ENCODE assay signal across 24 cellular contexts in genomic region chr22:37100589-37101127, GRCh38. TPM values are rescaled to one million over a fixed set of nuclear protein-coding genes. Genes with fewer than 3 reads are reported as not detected.
DNase-seq lines count a peak whose midpoint lies in the region; ATAC-seq, FAIRE-seq and TF ChIP-seq lines count a peak whose summit lies in the region.
"Had no signal": no experiment of that assay in that cellular context is flagged by ENCODE, and none has a peak within 500 bp of the region (broad histone marks: within the 10 kb centered on the region; RNA-seq: fewer than 3 reads in every experiment).

No MANE protein-coding gene starts in this region.

- no peaks in the 10 kb centered on the region for H3K79me2 ChIP-seq in GM12878 (ENCODE audit: control insufficient read depth, insufficient read depth, low read length)

- FAIRE-seq in GM12878 (lab: Jason Lieb, UNC) (no peak), small intestine (lab: Jason Lieb, UNC) (no peak)
- FAIRE-seq: A204.1 had no signal

- H3K36me3 ChIP-seq in GM12878 (ENCODE audit: control insufficient read depth in 2 of 2, insufficient read depth in 2 of 2, low read length in 1 of 2) = no peaks in the 10 kb centered on the region
- no peaks in the 10 kb centered on the region for H3K36me3 ChIP-seq in small intestine (ENCODE audit: control insufficient read depth in 2 of 2, insufficient read depth in 2 of 2, low read length in 2 of 2)
- H3K36me3 ChIP-seq: ovary, vagina had no signal

- no peak overlapping the region for H3K9ac ChIP-seq in GM12878 (ENCODE audit: control insufficient read depth, insufficient read depth, low read length)
- H3K9ac ChIP-seq: GM23248 had no signal

- no peak for TF ChIP-seq POLR2A in GM12878 (IDR thresholded peaks at IDR 0.05; ENCODE audit: low read depth, low read length)

- no peak for TF ChIP-seq CTCF in GM12878 (IDR thresholded peaks at IDR 0.05 in 2 of 3, conservative IDR thresholded peaks at IDR 0.05 in 1 of 3; ENCODE audit: control insufficient read depth in 2 of 3, extremely low read depth in 1 of 3, insufficient read depth in 1 of 3, low read depth in 3 of 3, low read length in 3 of 3)

- ATAC-seq in activated CD4-positive, CD25-positive, alpha-beta regulatory T cell treated with anti-CD3 and anti-CD28 coated beads, Interleukin-2, amount 50 U/mL, for 24 hours = peak; percentile 92 to 97
- peak; percentile 88 for ATAC-seq in GM12878
- ATAC-seq in HG03095 (IDR thresholded peaks at IDR 0.05; ENCODE audit: unreplicated experiment) = no peak
- no peak for ATAC-seq in HG02642 (IDR thresholded peaks at IDR 0.05; ENCODE audit: poor library complexity, unreplicated experiment)
- ATAC-seq: effector memory CD8-positive, alpha-beta T cell had no signal

- H3K4me2 ChIP-seq in GM12878 (ENCODE audit: control insufficient read depth, insufficient read depth) = no peak overlapping the region

- H3K27me3 ChIP-seq in GM12878 (replicated peaks in 1 of 2; ENCODE audit: control insufficient read depth in 2 of 2, insufficient read depth in 2 of 2, low read length in 1 of 2) (peaks cover 1 to 3% of the 10 kb centered on the region in 2 experiments; a peak in 2 of 4 replicates), small intestine (ENCODE audit: control insufficient read depth in 2 of 2, insufficient read depth in 2 of 2, low read length in 2 of 2) (peaks cover 0 to 2% of the 10 kb centered on the region in 2 donors)
- H3K27me3 ChIP-seq: ovary, vagina had no signal

- 24% methylated on average over 8 of the region's 8 CpGs for WGBS in GM12878 (ENCODE audit: insufficient coverage, insufficient replicate concordance, low lambda C conversion rate, missing lambda C conversion rate)
- WGBS in small intestine, 3 donors = 12 to 51% (median 38%) methylated on average over 8 of the region's 8 CpGs

- SMC1A ChIA-PET in GM12878 (lab: Charles Lee; ENCODE audit: uncharacterized antibody, unreplicated experiment) = interaction anchor here (0.6 to 2.6 kb wide), 14 partner anchors 11 to 93 kb away, joined by 3 to 10 read pairs (median 4); partner anchors contain the start of gene IL2RB

- BruUV-seq in GM12878 (replicated peaks; lab: Mats Ljungman, UMichigan) = no TSS peak

- CTCF ChIA-PET in GM12878 (lab: Yijun Ruan, JAX) = interaction anchor here (0.7 to 2.7 kb wide), 13 partner anchors 10 to 377 kb away, joined by 3 to 12 read pairs (median 4); partner anchors contain the start of gene IL2RB

- no peaks in the 10 kb centered on the region for H3K9me3 ChIP-seq in GM12878 (replicated peaks; ENCODE audit: control insufficient read depth, insufficient read depth, low read length)
- no peaks in the 10 kb centered on the region for H3K9me3 ChIP-seq in small intestine (ENCODE audit: control insufficient read depth, low read depth)
- H3K9me3 ChIP-seq: ovary, vagina had no signal

- H3K27ac ChIP-seq in GM12878 (ENCODE audit: control insufficient read depth, insufficient read depth) (no peak overlapping the region), small intestine (ENCODE audit: low read depth in 1 of 2, low read length in 1 of 2) (peak overlapping the region; percentile 48 to 80)
- H3K27ac ChIP-seq: GM23248, ovary, vagina had no signal

- H2AFZ ChIP-seq in GM12878 (ENCODE audit: control insufficient read depth, low read depth, low read length) = no peak overlapping the region
- H2AFZ ChIP-seq: GM23248 had no signal

- no peak overlapping the region for H3K4me3 ChIP-seq in GM12878
- H3K4me3 ChIP-seq in small intestine (ENCODE audit: low read depth in 1 of 2, low read length in 2 of 2) = no peak overlapping the region
- H3K4me3 ChIP-seq: GM23248, ovary, vagina had no signal

- intact Hi-C loops in GM12878 (cut with micrococcal nuclease; ENCODE audit: unreplicated experiment) = no loop called here

- TF ChIP-seq RAD21 in GM12878 (IDR thresholded peaks at IDR 0.05; ENCODE audit: insufficient read depth, low read depth, low read length) = no peak

- H3K4me1 ChIP-seq in GM12878 (ENCODE audit: control insufficient read depth, insufficient read depth, low read length) (peaks cover 7% of the 10 kb centered on the region; the same call in 1 of the 2 replicates), small intestine (ENCODE audit: control insufficient read depth in 2 of 2, insufficient read depth in 1 of 2, low read depth in 1 of 2, low read length in 1 of 2) (peaks cover 0 to 4% of the 10 kb centered on the region in 2 donors)
- H3K4me1 ChIP-seq: vagina had no signal

- 0 out of 2 replicates have a peak, but pooled peaks cover 3% of the 10 kb centered on the region for H4K20me1 ChIP-seq in GM12878 (ENCODE audit: control insufficient read depth, insufficient read depth)

- TF ChIP-seq EP300 in GM12878 (IDR thresholded peaks at IDR 0.05; ENCODE audit: borderline replicate concordance in 1 of 2, control insufficient read depth in 1 of 2, low read depth in 2 of 2, low read length in 2 of 2) = no peak

- DNase-seq in activated CD4-positive, CD25-positive, alpha-beta regulatory T cell (lab: John Stamatoyannopoulos, UW) = no peak
- DNase-seq in HUDEP-2 (lab: John Stamatoyannopoulos, UW; ENCODE audit: unreplicated experiment in 76 of 76) = peak in 57 of 76 experiments; percentile 6 to 72 (median 37)
- DNase-seq in GM12878 (ENCODE audit: low read depth, low spot score) = no peak
- DNase-seq in small intestine = peak; percentile 94
- DNase-seq in SIG-M5 (lab: John Stamatoyannopoulos, UW) = no peak
- DNase-seq: activated T-cell treated with anti-CD3 and anti-CD28 coated beads, Interleukin-2, amount 50 U/mL, for 48 hours; anterior cingulate cortex; DMS79 treated with DMSO at 0.1 percent for 48 hours; effector memory CD8-positive, alpha-beta T cell; GM23248; hippocampal formation; NCI-H1436; NCI-H345; ovary; stimulated activated naive CD4-positive, alpha-beta T cell had no signal

- RAD21 ChIA-PET in GM12878 (lab: Charles Lee; ENCODE audit: unreplicated experiment) = interaction anchor here (0.6 to 2.0 kb wide), 14 partner anchors 10 to 99 kb away, joined by 3 to 17 read pairs (median 4); partner anchors contain the start of gene IL2RB

- POLR2A ChIA-PET in GM12878 (lab: Charles Lee) = interaction anchor here (0.8 to 1.5 kb wide), 5 partner anchors 10 to 99 kb away, joined by 3 to 5 read pairs (median 3); no protein-coding TSS in a partner anchor

- in situ Hi-C loops in GM12878 (cut with MboI) = no loop called here

RNA-seq across cellular contexts. Expression of gene TMPRSS6, which starts 8.9 kb away (rescaled TPM):
- 4.0 TPM in 2 replicates for total RNA-seq in GM12878 (2013; cell fraction: nucleolus; rRNA removed)
- total RNA-seq in GM12878 (2014; rRNA removed) = 0.06 TPM in 1 of 2 replicates, not detected in the other
- not detected in 2 replicates for total RNA-seq in GM12878 (2014; rRNA removed; fragmentation: Illumina TruSeq; extraction: Trizol)
- 0.19 and 0.31 TPM in 2 replicates for total RNA-seq in GM12878 (2021)
- 0.21 TPM for polyA plus RNA-seq in GM12878 (2011; ENCODE audit: low read depth)
- 0.55 and 0.69 TPM in 2 replicates for polyA plus RNA-seq in GM12878 (2011; rRNA removed)
- polyA plus RNA-seq in GM12878 (2011; cell fraction: cytosol; rRNA removed) = 0.82 and 1.3 TPM in 2 replicates
- polyA plus RNA-seq in GM12878 (2011; cell fraction: nucleus; rRNA removed) = 3.8 and 6.0 TPM in 2 replicates
- 0.57 and 1.00 TPM in 2 replicates for polyA plus RNA-seq in GM12878 (2012)
- not detected in 2 replicates for polyA plus RNA-seq in GM12878 (2014; fragmentation: Illumina TruSeq; extraction: Trizol)
- not detected for polyA plus RNA-seq in GM12878 (2014; fragmentation: Nextera tagmentation; extraction: Ambion mirVana)
- 0.03 TPM in 1 of 2 replicates, not detected in the other for polyA plus RNA-seq in GM12878 (2014; rRNA removed)
- under 1 TPM in 1 of 2 experiments, not detected in 1; 0.07 TPM for polyA plus RNA-seq in GM12878 (2016; fragmentation: Nextera tagmentation; extraction: Ambion mirVana)
- polyA minus RNA-seq in GM12878 (2011; rRNA and poly(A)+ RNA removed) = 0.82 and 1.1 TPM in 2 replicates
- polyA minus RNA-seq in GM12878 (2011; cell fraction: cytosol; rRNA and poly(A)+ RNA removed) = 0.31 TPM in 1 of 2 replicates, not detected in the other
- 1.8 TPM in 2 replicates for polyA minus RNA-seq in GM12878 (2011; cell fraction: nucleus; rRNA and poly(A)+ RNA removed)
- polyA plus RNA-seq in small intestine = 1 to 10 TPM in 1 of 3 donors, under 1 TPM in 2; 0.40 to 2.2 (median 0.45) TPM
- total RNA-seq: GM23248, kidney epithelial cell, mesothelial cell of epicardium, skeletal muscle tissue, vagina had no signal
- polyA plus RNA-seq: CD14-positive monocyte had no signal

RNA-seq across cellular contexts. Expression of gene IL2RB, which starts 49.1 kb away (rescaled TPM):
- total RNA-seq in GM12878 (2013; cell fraction: nucleolus; rRNA removed) = 55.9 and 64.1 TPM in 2 replicates
- total RNA-seq in GM12878 (2014; rRNA removed) (12.4 and 14.8 TPM in 2 replicates), GM12878 (2014; rRNA removed; fragmentation: Illumina TruSeq; extraction: Trizol) (11.7 and 14.3 TPM in 2 replicates), GM12878 (2021) (86.8 and 91.9 TPM in 2 replicates)
- polyA plus RNA-seq in GM12878 (2011; ENCODE audit: low read depth) = 28.0 TPM
- polyA plus RNA-seq in GM12878 (2011; rRNA removed) (27.7 and 91.9 TPM in 2 replicates), GM12878 (2014; fragmentation: Illumina TruSeq; extraction: Trizol) (24.3 and 56.0 TPM in 2 replicates), GM12878 (2014; fragmentation: Nextera tagmentation; extraction: Ambion mirVana) (10 to 100 TPM; 10.2 TPM), GM12878 (2014; rRNA removed) (46.1 and 56.0 TPM in 2 replicates), GM12878 (2016; fragmentation: Nextera tagmentation; extraction: Ambion mirVana) (100 to 1,000 TPM; 119 to 120 TPM), small intestine (1 to 10 TPM; 1.0 to 1.6 (median 1.6) TPM)
- 89.5 and 131 TPM in 2 replicates for polyA plus RNA-seq in GM12878 (2011; cell fraction: cytosol; rRNA removed)
- 145 TPM in 2 replicates for polyA plus RNA-seq in GM12878 (2011; cell fraction: nucleus; rRNA removed)
- 50.5 and 64.7 TPM in 2 replicates for polyA plus RNA-seq in GM12878 (2012)
- polyA minus RNA-seq in GM12878 (2011; rRNA and poly(A)+ RNA removed) = 34.5 and 58.6 TPM in 2 replicates
- 47.5 and 49.2 TPM in 2 replicates for polyA minus RNA-seq in GM12878 (2011; cell fraction: cytosol; rRNA and poly(A)+ RNA removed)
- polyA minus RNA-seq in GM12878 (2011; cell fraction: nucleus; rRNA and poly(A)+ RNA removed) = 19.7 and 32.2 TPM in 2 replicates
- total RNA-seq: GM23248 had no signal

RNA-seq across cellular contexts. Expression of gene KCTD17, which starts 49.1 kb away (rescaled TPM):
- total RNA-seq in GM12878 (2013; cell fraction: nucleolus; rRNA removed) = 8.3 and 13.5 TPM in 2 replicates
- total RNA-seq in GM12878 (2014; rRNA removed) = 10.4 and 11.8 TPM in 2 replicates
- total RNA-seq in GM12878 (2014; rRNA removed; fragmentation: Illumina TruSeq; extraction: Trizol) = 5.2 and 6.4 TPM in 2 replicates
- total RNA-seq in GM12878 (2021) = 16.8 and 18.4 TPM in 2 replicates
- polyA plus RNA-seq in GM12878 (2011; ENCODE audit: low read depth) = 6.1 TPM
- 7.6 and 13.0 TPM in 2 replicates for polyA plus RNA-seq in GM12878 (2011; rRNA removed)
- polyA plus RNA-seq in GM12878 (2011; cell fraction: cytosol; rRNA removed) = 12.7 and 18.2 TPM in 2 replicates
- 53.0 and 66.8 TPM in 2 replicates for polyA plus RNA-seq in GM12878 (2011; cell fraction: nucleus; rRNA removed)
- polyA plus RNA-seq in GM12878 (2012) = 7.0 and 7.7 TPM in 2 replicates
- polyA plus RNA-seq in GM12878 (2014; fragmentation: Illumina TruSeq; extraction: Trizol) = 2.1 and 7.2 TPM in 2 replicates
- polyA plus RNA-seq in GM12878 (2014; fragmentation: Nextera tagmentation; extraction: Ambion mirVana) = under 1 TPM in 1 of 2 experiments, not detected in 1; 0.16 TPM
- 9.1 and 13.3 TPM in 2 replicates for polyA plus RNA-seq in GM12878 (2014; rRNA removed)
- 10 to 100 TPM; 10.1 to 10.9 TPM for polyA plus RNA-seq in GM12878 (2016; fragmentation: Nextera tagmentation; extraction: Ambion mirVana)
- 11.2 and 14.5 TPM in 2 replicates for polyA minus RNA-seq in GM12878 (2011; rRNA and poly(A)+ RNA removed)
- 4.9 and 7.0 TPM in 2 replicates for polyA minus RNA-seq in GM12878 (2011; cell fraction: cytosol; rRNA and poly(A)+ RNA removed)
- 8.1 and 15.6 TPM in 2 replicates for polyA minus RNA-seq in GM12878 (2011; cell fraction: nucleus; rRNA and poly(A)+ RNA removed)
- polyA plus RNA-seq in small intestine = 10 to 100 TPM in 1 of 3 donors, 1 to 10 TPM in 2; 3.6 to 18.8 (median 9.7) TPM

Comparison
In these comparisons a context has a peak if more than half of its experiments do, and no peak if none do; other contexts are left out.
1. ATAC-seq: peak in activated CD4-positive, CD25-positive, alpha-beta regulatory T cell treated with anti-CD3 and anti-CD28 coated beads, Interleukin-2, amount 50 U/mL, for 24 hours (2 of 2) and GM12878 (single experiment); none in HG03095 (single experiment) and HG02642 (single experiment).
2. DNase-seq: peak in HUDEP-2 (57 of 76) and small intestine (single experiment); none in activated CD4-positive, CD25-positive, alpha-beta regulatory T cell (0 of 4), GM12878 (single experiment) and SIG-M5 (single experiment).
3. RNA of gene IL2RB, which starts 49.1 kb away (polyA plus RNA-seq): 10.2 to 145 TPM in GM12878; 1.0 to 1.6 TPM in small intestine; every median in the first group is over 4 times any median in the second.